In the genomic region with DNA sequence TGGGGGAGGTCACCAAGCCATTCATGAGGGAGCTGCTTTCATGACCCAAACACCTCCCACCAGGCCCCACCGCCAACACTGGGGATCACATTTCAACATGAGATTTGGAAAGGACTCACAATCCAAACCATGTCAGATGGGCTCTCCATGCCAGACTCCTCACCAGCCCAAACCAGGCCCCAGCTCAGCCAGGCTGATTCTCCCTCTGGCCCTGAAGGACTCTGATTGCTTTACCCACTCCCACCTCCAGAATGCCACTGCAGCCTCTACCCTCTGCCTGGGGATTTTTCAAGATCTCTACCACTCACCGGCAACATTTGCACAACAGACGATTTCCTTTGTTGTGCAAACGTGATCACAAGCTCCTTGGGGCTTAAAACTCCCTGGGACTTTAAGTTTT, we compare ENCODE assay signal across 22 cellular contexts.
"Had no signal": no experiment of that assay in that cellular context is flagged by ENCODE, and none has a peak within 500 bp of the region (broad histone marks: within the 10 kb centered on the region; RNA-seq: fewer than 3 reads in every experiment).

No MANE protein-coding gene starts in this region.

- H3K27ac ChIP-seq: pancreas, testis had no signal

- DNase-seq: activated CD4-positive, alpha-beta T cell treated with anti-CD3 and anti-CD28 coated beads, Interleukin-2, amount 10 ng/mL, durations not matched to agents 7 days and 5 days; activated CD4-positive, CD25-positive, alpha-beta regulatory T cell; activated CD8-positive, alpha-beta memory T cell treated with anti-CD3 and anti-CD28 coated beads for 24 hours; activated naive CD4-positive, alpha-beta T cell treated with anti-CD3 and anti-CD28 coated beads, Interleukin-2, amount 50 U/mL, for 16 hours; amniotic stem cell; cortex of kidney; effector memory CD4-positive, alpha-beta T cell; erythroblast; hypothalamus; kidney; left ventricle myocardium superior; mesenchymal stem cell; pancreas; stimulated activated CD4-positive, alpha-beta T cell treated with anti-CD3 and anti-CD28 coated beads, Interleukin-4, amount 100 ng/mL, for 1 hour; stimulated activated CD8-positive, alpha-beta memory T cell treated with anti-CD3 and anti-CD28 coated beads, Interleukin-4, amount 100 ng/mL, for 48 hours; T-helper 17 cell; testis had no signal

- H3K36me3 ChIP-seq: pancreas had no signal

- H3K4me1 ChIP-seq: pancreas, testis had no signal

- H3K27ac Mint-ChIP-seq: activated T-helper 2 cell treated with anti-CD3 and anti-CD28 coated beads, Interferon-gamma antibody, Interleukin-2, Interleukin-4, amounts not matched to agents 10 μg/mL and 5 μg/mL and 100 μg/mL, durations not matched to agents 14 hours and 24 hours and 36 hours; stimulated activated naive CD8-positive, alpha-beta T cell treated with anti-CD3 and anti-CD28 coated beads, Interleukin-15, Interleukin-2, amounts not matched to agents 100 ng/mL and 50 ng/mL, for 24 hours had no signal

- H3K27me3 ChIP-seq: pancreas, testis had no signal

- H3K4me3 ChIP-seq: pancreas, testis had no signal

- H3K4me3 Mint-ChIP-seq: activated CD4-positive, alpha-beta T cell treated with anti-CD3 and anti-CD28 coated beads, Interleukin-2, amount 10 ng/mL, durations not matched to agents 7 days and 5 days; brain; central memory CD8-positive, alpha-beta T cell; nephron; stimulated activated naive CD8-positive, alpha-beta T cell treated with anti-CD3 and anti-CD28 coated beads, Interleukin-15, Interleukin-2, amounts not matched to agents 100 ng/mL and 50 ng/mL, for 24 hours; T-helper 17 cell had no signal

- H3K27me3 Mint-ChIP-seq: activated CD4-positive, alpha-beta T cell treated with anti-CD3 and anti-CD28 coated beads, Interleukin-2, amount 10 ng/mL, durations not matched to agents 7 days and 5 days; central memory CD8-positive, alpha-beta T cell; stimulated activated naive CD8-positive, alpha-beta T cell treated with anti-CD3 and anti-CD28 coated beads, Interleukin-15, Interleukin-2, amounts not matched to agents 100 ng/mL and 50 ng/mL, for 24 hours had no signal

- H3K9me3 ChIP-seq: pancreas, testis had no signal

- H3K9me3 Mint-ChIP-seq: activated CD4-positive, alpha-beta T cell treated with anti-CD3 and anti-CD28 coated beads, Interleukin-2, amount 10 ng/mL, durations not matched to agents 7 days and 5 days; activated T-helper 2 cell treated with anti-CD3 and anti-CD28 coated beads, Interferon-gamma antibody, Interleukin-2, Interleukin-4, amounts not matched to agents 10 μg/mL and 5 μg/mL and 100 μg/mL, durations not matched to agents 14 hours and 24 hours and 36 hours; central memory CD8-positive, alpha-beta T cell; stimulated activated naive CD8-positive, alpha-beta T cell treated with anti-CD3 and anti-CD28 coated beads, Interleukin-15, Interleukin-2, amounts not matched to agents 100 ng/mL and 50 ng/mL, for 24 hours had no signal

- H3K36me3 Mint-ChIP-seq: brain had no signal

- ATAC-seq: left ventricle myocardium superior, pancreas, T-helper 17 cell had no signal
